Comparison of ENCODE assay signal across 19 cellular contexts in genomic region chr3:69186575-69187093, GRCh38.
DNase-seq lines count a peak whose midpoint lies in the region; ATAC-seq and TF ChIP-seq lines count a peak whose summit lies in the region.
"Had no signal": no experiment of that assay in that cellular context is flagged by ENCODE, and none has a peak within 500 bp of the region (broad histone marks: within the 10 kb centered on the region; RNA-seq: fewer than 3 reads in every experiment).

No MANE protein-coding gene starts in this region.

- 78% methylated on average over 4 of the region's 4 CpGs for WGBS in liver

- H3K36me3 Mint-ChIP-seq in activated T-cell treated with anti-CD3 and anti-CD28 coated beads, Interleukin-2, amount 50 U/mL, for 72 hours (ENCODE audit: insufficient read depth in 2 of 2) = peaks cover 21 to 54% of the 10 kb centered on the region in 2 donors
- peaks cover 33% of the 10 kb centered on the region for H3K36me3 Mint-ChIP-seq in activated T-cell treated with anti-CD3 and anti-CD28 coated beads, Interleukin-2, amount 50 U/mL, for 4 hours (ENCODE audit: insufficient read depth)
- H3K36me3 Mint-ChIP-seq in stimulated activated memory B cell treated with anti-CD40 and anti-IgM and Interleukin-4, amounts not matched to agents 10 μg/mL and 1 μg/mL and 100 μg/mL, for 72 hours = no peaks in the 10 kb centered on the region

- peak overlapping the region; percentile 42 for H3K27ac Mint-ChIP-seq in activated T-cell treated with anti-CD3 and anti-CD28 coated beads, Interleukin-2, amount 50 U/mL, for 72 hours
- no peak overlapping the region for H3K27ac Mint-ChIP-seq in stimulated activated memory B cell treated with anti-CD40 and anti-IgM and Interleukin-4, amounts not matched to agents 10 μg/mL and 1 μg/mL and 100 μg/mL, for 72 hours
- H3K27ac Mint-ChIP-seq: B cell; CD4-positive, alpha-beta T cell; CD8-positive, alpha-beta T cell had no signal

- no peak overlapping the region for H3K9ac ChIP-seq in liver (ENCODE audit: low read depth in 1 of 2, low read length in 2 of 2)
- H3K9ac ChIP-seq: BLaER1 treated with 17β-estradiol and CSF1 and Interleukin-3, amounts not matched to agents 10 nM and 100 nM had no signal

- H3K4me3 ChIP-seq in liver (ENCODE audit: low read depth in 1 of 3, low read length in 3 of 3) = no peak overlapping the region
- H3K4me3 ChIP-seq: A549; BLaER1 treated with 17β-estradiol and CSF1 and Interleukin-3, amounts not matched to agents 10 nM and 100 nM had no signal

- H3K9me3 ChIP-seq in liver (ENCODE audit: control insufficient read depth in 4 of 4, low read length in 3 of 4) = no peaks in the 10 kb centered on the region
- H3K9me3 ChIP-seq: A549; BLaER1 treated with 17β-estradiol and CSF1 and Interleukin-3, amounts not matched to agents 10 nM and 100 nM; Caco-2 had no signal

- H3K27me3 ChIP-seq in liver (ENCODE audit: control insufficient read depth in 4 of 4, insufficient read depth in 4 of 4, low read length in 3 of 4) = no peaks in the 10 kb centered on the region
- H3K27me3 ChIP-seq: BLaER1 treated with 17β-estradiol and CSF1 and Interleukin-3, amounts not matched to agents 10 nM and 100 nM had no signal

- H3K27ac ChIP-seq in liver (ENCODE audit: low read depth in 1 of 2, low read length in 2 of 2) = peak overlapping the region in 1 of 2 donors; percentile 39
- H3K27ac ChIP-seq: 22Rv1; A549; BLaER1 treated with 17β-estradiol and CSF1 and Interleukin-3, amounts not matched to agents 10 nM and 100 nM; C4-2B had no signal

- no peaks in the 10 kb centered on the region for H3K27me3 Mint-ChIP-seq in activated T-cell treated with anti-CD3 and anti-CD28 coated beads, Interleukin-2, amount 50 U/mL, for 72 hours (ENCODE audit: low read depth)
- H3K27me3 Mint-ChIP-seq in activated T-cell treated with anti-CD3 and anti-CD28 coated beads, Interleukin-2, amount 50 U/mL, for 4 hours (ENCODE audit: low read depth) = no peaks in the 10 kb centered on the region
- peaks cover 2% of the 10 kb centered on the region for H3K27me3 Mint-ChIP-seq in stimulated activated memory B cell treated with anti-CD40 and anti-IgM and Interleukin-4, amounts not matched to agents 10 μg/mL and 1 μg/mL and 100 μg/mL, for 72 hours
- H3K27me3 Mint-ChIP-seq: B cell; CD4-positive, alpha-beta T cell had no signal

- H3K4me1 Mint-ChIP-seq in activated T-cell treated with anti-CD3 and anti-CD28 coated beads, Interleukin-2, amount 50 U/mL, for 72 hours (ENCODE audit: low read depth) = peaks cover 15% of the 10 kb centered on the region
- peaks cover 3% of the 10 kb centered on the region for H3K4me1 Mint-ChIP-seq in activated T-cell treated with anti-CD3 and anti-CD28 coated beads, Interleukin-2, amount 50 U/mL, for 4 hours (ENCODE audit: low read depth)
- H3K4me1 Mint-ChIP-seq in stimulated activated memory B cell treated with anti-CD40 and anti-IgM and Interleukin-4, amounts not matched to agents 10 μg/mL and 1 μg/mL and 100 μg/mL, for 72 hours = no peaks in the 10 kb centered on the region
- H3K4me1 Mint-ChIP-seq: B cell had no signal

- DNase-seq in activated T-cell treated with anti-CD3 and anti-CD28 coated beads, Interleukin-2, amount 50 U/mL, for 72 hours = no peak
- no peak for DNase-seq in activated T-cell treated with anti-CD3 and anti-CD28 coated beads, Interleukin-2, amount 50 U/mL, for 4 hours
- DNase-seq in left lobe of liver (ENCODE audit: low spot score) (no peak), activated gamma-delta T cell treated with Interleukin-2 at 50 U/mL for 16 hours (no peak)
- DNase-seq: AML-193; Caco-2; Calu3; CD4-positive, alpha-beta T cell; CD8-positive, alpha-beta T cell; DMS79 treated with DMSO at 0.1 percent for 48 hours; GF-D8 had no signal

- peaks cover 2 to 10% (median 6%) of the 10 kb centered on the region in 4 donors for H3K4me1 ChIP-seq in liver (ENCODE audit: control insufficient read depth in 4 of 4, insufficient read depth in 4 of 4, low read length in 3 of 4)

- TF ChIP-seq RAD21 in liver (IDR thresholded peaks at IDR 0.05) = peak in 1 of 2 donors; percentile 30

- no peaks in the 10 kb centered on the region for H3K9me3 Mint-ChIP-seq in activated T-cell treated with anti-CD3 and anti-CD28 coated beads, Interleukin-2, amount 50 U/mL, for 72 hours
- H3K9me3 Mint-ChIP-seq in activated T-cell treated with anti-CD3 and anti-CD28 coated beads, Interleukin-2, amount 50 U/mL, for 4 hours = no peaks in the 10 kb centered on the region
- H3K9me3 Mint-ChIP-seq in stimulated activated memory B cell treated with anti-CD40 and anti-IgM and Interleukin-4, amounts not matched to agents 10 μg/mL and 1 μg/mL and 100 μg/mL, for 72 hours = no peaks in the 10 kb centered on the region
- H3K9me3 Mint-ChIP-seq: CD4-positive, alpha-beta T cell; CD8-positive, alpha-beta T cell had no signal

- peaks cover 4 to 56% (median 50%) of the 10 kb centered on the region in 4 donors for H3K36me3 ChIP-seq in liver (ENCODE audit: control insufficient read depth in 4 of 4, insufficient read depth in 3 of 4, low read depth in 1 of 4, low read length in 3 of 4)

- no peak overlapping the region for H3K4me3 Mint-ChIP-seq in activated T-cell treated with anti-CD3 and anti-CD28 coated beads, Interleukin-2, amount 50 U/mL, for 72 hours
- no peak overlapping the region for H3K4me3 Mint-ChIP-seq in activated T-cell treated with anti-CD3 and anti-CD28 coated beads, Interleukin-2, amount 50 U/mL, for 4 hours
- H3K4me3 Mint-ChIP-seq in stimulated activated memory B cell treated with anti-CD40 and anti-IgM and Interleukin-4, amounts not matched to agents 10 μg/mL and 1 μg/mL and 100 μg/mL, for 72 hours = no peak overlapping the region
- H3K4me3 Mint-ChIP-seq: B cell; CD4-positive, alpha-beta T cell; CD8-positive, alpha-beta T cell had no signal

- no peak for TF ChIP-seq CTCF in liver (IDR thresholded peaks at IDR 0.05; ENCODE audit: low read depth, low read length, missing input control)

- ATAC-seq in activated T-cell treated with anti-CD3 and anti-CD28 coated beads, Interleukin-2, amount 50 U/mL, for 72 hours (replicated peaks in 1 of 2) = no peak
- ATAC-seq in activated T-cell treated with anti-CD3 and anti-CD28 coated beads, Interleukin-2, amount 50 U/mL, for 4 hours = no peak
- ATAC-seq in left lobe of liver = peak; percentile 89
- no peak for ATAC-seq in stimulated activated memory B cell treated with anti-CD40 and anti-IgM and Interleukin-4, amounts not matched to agents 10 μg/mL and 1 μg/mL and 100 μg/mL, for 72 hours
- no peak for ATAC-seq in HG03469 (IDR thresholded peaks at IDR 0.05; ENCODE audit: unreplicated experiment)
- ATAC-seq: A549; CD8-positive, alpha-beta T cell had no signal

TF ChIP-seq in liver, 16 proteins besides CTCF, POLR2A, EP300 and RAD21:
- TF ChIP-seq JUND (IDR thresholded peaks at IDR 0.05) = peak in 1 of 2 donors; percentile 11
- TF ChIP-seq ATF3 (IDR thresholded peaks at IDR 0.05) = no peak
- peak; percentile 13 to 37 for TF ChIP-seq HNF4A (conservative IDR thresholded peaks at IDR 0.05)
- TF ChIP-seq RXRA (IDR thresholded peaks at IDR 0.05) = peak in 1 of 2 donors; percentile 17
